In genomic region chr15:88993662-88994061, GRCh38 we compare ENCODE assay signal across 24 cellular contexts.
DNase-seq lines count a peak whose midpoint lies in the region; ATAC-seq, FAIRE-seq and TF ChIP-seq lines count a peak whose summit lies in the region.
"Had no signal": no experiment of that assay in that cellular context is flagged by ENCODE, and none has a peak within 500 bp of the region (broad histone marks: within the 10 kb centered on the region; RNA-seq: fewer than 3 reads in every experiment).

No MANE protein-coding gene starts in this region.

- H3K9me3 Mint-ChIP-seq in immature natural killer cell (no peaks in the 10 kb centered on the region), natural killer cell (no peaks in the 10 kb centered on the region)
- H3K9me3 Mint-ChIP-seq: CD4-positive, alpha-beta memory T cell had no signal

- H3K9ac ChIP-seq in HUES64 (ENCODE audit: low read depth, low read length) (peak overlapping the region; percentile 61), H1 (replicated peaks in 1 of 4; ENCODE audit: extremely low read depth in 1 of 4, low read depth in 3 of 4, low read length in 3 of 4) (peak overlapping the region in 2 of 4 experiments; percentile 35 to 42; a peak in 2 of 7 replicates), mesenchymal stem cell (ENCODE audit: low read length) (no peak overlapping the region)

- H4K20me1 ChIP-seq in H1 (replicated peaks in 1 of 2; ENCODE audit: control insufficient read depth in 1 of 2, insufficient read depth in 2 of 2, low read length in 2 of 2), result no peaks in the 10 kb centered on the region

- H3K79me1 ChIP-seq in H1 (ENCODE audit: low read depth, low read length) (no peaks in the 10 kb centered on the region), mesenchymal stem cell (replicated peaks; ENCODE audit: low read length, poor library complexity, severe bottlenecking) (no peaks in the 10 kb centered on the region)

- H3K4ac ChIP-seq in H1 (replicated peaks; ENCODE audit: insufficient read length, low read depth, low read length) (peak overlapping the region; percentile 55), mesenchymal stem cell (ENCODE audit: low read depth in 1 of 2, low read length in 2 of 2) (no peak overlapping the region)

- no peak for DNase-seq in H1 (ENCODE audit: low read depth in 1 of 2, low spot score in 2 of 2)
- DNase-seq in mesenchymal stem cell, result no peak
- DNase-seq in immature natural killer cell, result no peak
- DNase-seq in activated CD4-positive, alpha-beta T cell treated with anti-CD3 and anti-CD28 coated beads, Interleukin-2, amount 50 U/mL, for 48 hours, result no peak
- no peak for DNase-seq in natural killer cell
- DNase-seq: C1 segment of cervical spinal cord; CD4-positive, alpha-beta memory T cell; COR-L47; DMS53; NCI-H1048; NCI-H1417; NCI-H1694; NCI-H2029 treated with DMSO at 0.1 percent for 48 hours; NCI-H446 treated with DMSO at 0.1 percent for 48 hours; NCI-H526; NCI-H82; PC-9; Right ventricle myocardium superior; RPMI8226 had no signal

- CTCF ChIA-PET in H1 (lab: Charles Lee; ENCODE audit: partially characterized antibody), result interaction anchor here (0.6 to 4.8 kb wide), 19 partner anchors 9 to 178 kb away, joined by 3 to 39 read pairs (median 5); partner anchors contain the start of gene HAPLN3

- H3K27me3 Mint-ChIP-seq in immature natural killer cell (ENCODE audit: low read depth in 3 of 3) (peaks cover 2 to 11% (median 6%) of the 10 kb centered on the region in 3 donors), natural killer cell (ENCODE audit: low read depth in 2 of 2) (peaks cover 16 to 35% of the 10 kb centered on the region in 2 donors)

- peak overlapping the region; percentile 99 for H2AK5ac ChIP-seq in H1 (ENCODE audit: low read depth, low read length)
- no peak overlapping the region for H2AK5ac ChIP-seq in mesenchymal stem cell (ENCODE audit: low read length, severe bottlenecking)

- no peak for FAIRE-seq in H1 (lab: Jason Lieb, UNC)
- FAIRE-seq: G401.6, HTR-8/SVneo had no signal

- no peak overlapping the region for H2AFZ ChIP-seq in H1 (ENCODE audit: low read length)
- H2AFZ ChIP-seq in mesenchymal stem cell (ENCODE audit: low read depth, low read length), result no peak overlapping the region
- H2AFZ ChIP-seq: PC-9 had no signal

- no peaks in the 10 kb centered on the region for H3K4me1 Mint-ChIP-seq in immature natural killer cell
- no peaks in the 10 kb centered on the region for H3K4me1 Mint-ChIP-seq in natural killer cell
- H3K4me1 Mint-ChIP-seq: CD4-positive, alpha-beta memory T cell had no signal

- 93% methylated on average over 4 of the region's 5 CpGs for WGBS in HUES64
- 59% methylated on average over 5 of the region's 5 CpGs; no CpG with 5 or more reads in 1 of the 2 experiments for WGBS in H1 (ENCODE audit: extremely low coverage in 1 of 2, insufficient coverage in 1 of 2, insufficient read length in 1 of 2, insufficient replicate concordance in 2 of 2, low coverage in 1 of 2, low lambda C conversion rate in 2 of 2, missing lambda C conversion rate in 1 of 2), 2 experiments
- 92% methylated on average over 1 of the region's 5 CpGs for WGBS in mesenchymal stem cell

- H2BK12ac ChIP-seq in H1 (ENCODE audit: low read depth, low read length) (peak overlapping the region; percentile 100), mesenchymal stem cell (ENCODE audit: low read length in 2 of 2) (no peak overlapping the region)

- no peak for ATAC-seq in natural killer cell
- no peak for ATAC-seq in HG02610 (IDR thresholded peaks at IDR 0.05; ENCODE audit: unreplicated experiment)

- H3K56ac ChIP-seq in H1 (replicated peaks; ENCODE audit: insufficient read length, low read depth, low read length), result peak overlapping the region; percentile 94

- H2BK120ac ChIP-seq in H1 (replicated peaks; ENCODE audit: low read depth, low read length) (peak overlapping the region; percentile 100), mesenchymal stem cell (ENCODE audit: low read depth, low read length) (no peak overlapping the region)

- H3K4me1 ChIP-seq in HUES64 (ENCODE audit: insufficient read depth, low read length) (peaks cover 49% of the 10 kb centered on the region), H1 (replicated peaks in 1 of 4; ENCODE audit: control insufficient read depth in 3 of 4, insufficient read depth in 4 of 4, low read length in 3 of 4) (peaks cover 10 to 49% (median 36%) of the 10 kb centered on the region in 4 experiments), mesenchymal stem cell (ENCODE audit: control insufficient read depth, insufficient read depth, low read depth, low read length) (peaks cover 7% of the 10 kb centered on the region)

- H3K27ac Mint-ChIP-seq in immature natural killer cell (no peak overlapping the region), natural killer cell (no peak overlapping the region)
- H3K27ac Mint-ChIP-seq: CD4-positive, alpha-beta memory T cell had no signal

- no peak overlapping the region for H3K4me3 Mint-ChIP-seq in immature natural killer cell
- no peak overlapping the region for H3K4me3 Mint-ChIP-seq in natural killer cell
- H3K4me3 Mint-ChIP-seq: CD4-positive, alpha-beta memory T cell had no signal

- H3K9me3 ChIP-seq in HUES64 (ENCODE audit: insufficient read depth, low read depth, low read length) (0 out of 2 replicates have a peak, but pooled peaks cover 3% of the 10 kb centered on the region), H1 (ENCODE audit: insufficient read depth in 2 of 2, low read depth in 1 of 2, low read length in 1 of 2) (peaks cover 2 to 5% of the 10 kb centered on the region in 2 experiments; a peak in 1 of 4 replicates), mesenchymal stem cell (ENCODE audit: control insufficient read depth, low read length) (no peaks in the 10 kb centered on the region)
- H3K9me3 ChIP-seq: SJSA1 had no signal

- no peaks in the 10 kb centered on the region for H3K36me3 Mint-ChIP-seq in immature natural killer cell
- H3K36me3 Mint-ChIP-seq in natural killer cell, result no peaks in the 10 kb centered on the region
- H3K36me3 Mint-ChIP-seq: CD4-positive, alpha-beta memory T cell had no signal

- peaks cover 18% of the 10 kb centered on the region for H3K27me3 ChIP-seq in HUES64 (ENCODE audit: insufficient read depth, low read length)
- H3K27me3 ChIP-seq in H1 (replicated peaks in 1 of 4; ENCODE audit: control insufficient read depth in 3 of 4, extremely low read depth in 1 of 4, insufficient read depth in 3 of 4, low read length in 3 of 4), result no peaks in the 10 kb centered on the region
- peaks cover 0 to 3% of the 10 kb centered on the region in 2 experiments for H3K27me3 ChIP-seq in mesenchymal stem cell (ENCODE audit: control insufficient read depth in 1 of 2, insufficient read depth in 1 of 2, low read length in 2 of 2)
- H3K27me3 ChIP-seq: SJSA1 had no signal

- no peak for TF ChIP-seq CTCF in H1 (IDR thresholded peaks at IDR 0.05; ENCODE audit: control extremely low read depth in 1 of 3, insufficient read depth in 1 of 3, low read depth in 1 of 3, low read length in 3 of 3)
- no peak for TF ChIP-seq CTCF in natural killer cell (IDR thresholded peaks at IDR 0.05)

- H4K91ac ChIP-seq in H1 (replicated peaks; ENCODE audit: insufficient read length, low read length) (peak overlapping the region; percentile 100), mesenchymal stem cell (ENCODE audit: low read length) (no peak overlapping the region)

- TF ChIP-seq EP300 in H1 (IDR thresholded peaks at IDR 0.05; ENCODE audit: borderline replicate concordance in 1 of 2, low read depth in 2 of 2, low read length in 2 of 2), result no peak

- no peak overlapping the region for H3K4me3 ChIP-seq in HUES64 (ENCODE audit: low read length)
- H3K4me3 ChIP-seq in H1 (ENCODE audit: extremely low read depth in 1 of 4, insufficient read depth in 2 of 4, low read depth in 3 of 4, low read length in 4 of 4), result peak overlapping the region in 1 of 4 experiments; percentile 39; a peak in 2 of 8 replicates
- no peak overlapping the region for H3K4me3 ChIP-seq in mesenchymal stem cell (ENCODE audit: insufficient read depth in 1 of 2, low read depth in 1 of 2, low read length in 2 of 2)
- H3K4me3 ChIP-seq: PC-9, SJSA1 had no signal

- H4K5ac ChIP-seq in H1 (ENCODE audit: insufficient read length, low read depth, low read length), result peak overlapping the region; percentile 92

- H3K18ac ChIP-seq in H1 (ENCODE audit: extremely low read depth, low read length), result peak overlapping the region; percentile 49
- H3K18ac ChIP-seq in mesenchymal stem cell (ENCODE audit: low read depth in 1 of 2, low read length in 2 of 2), result no peak overlapping the region

- TF ChIP-seq POLR2A in H1 (IDR thresholded peaks at IDR 0.05; ENCODE audit: control extremely low read depth in 1 of 2, low read depth in 2 of 2, low read length in 2 of 2), result peak in 1 of 2 experiments; percentile 53; a peak in 1 of 3 replicates

- H3K36me3 ChIP-seq in HUES64 (ENCODE audit: insufficient read depth, low read length) (no peaks in the 10 kb centered on the region), H1 (ENCODE audit: control insufficient read depth in 2 of 4, insufficient read depth in 4 of 4, low read length in 3 of 4) (no peaks in the 10 kb centered on the region), mesenchymal stem cell (ENCODE audit: control insufficient read depth in 1 of 2, insufficient read depth in 2 of 2, low read depth in 1 of 2, low read length in 2 of 2) (no peaks in the 10 kb centered on the region)
- H3K36me3 ChIP-seq: SJSA1 had no signal

- H3K27ac ChIP-seq in HUES64 (ENCODE audit: low read depth, low read length), result peak overlapping the region; percentile 91
- peak overlapping the region; percentile 83 for H3K27ac ChIP-seq in H1 (ENCODE audit: low read depth, low read length)
- H3K27ac ChIP-seq in mesenchymal stem cell (ENCODE audit: low read length, poor library complexity, severe bottlenecking), result no peak overlapping the region
- H3K27ac ChIP-seq: PC-9, SJSA1 had no signal

- H3K14ac ChIP-seq in H1 (ENCODE audit: insufficient read length) (no peak overlapping the region), mesenchymal stem cell (ENCODE audit: low read length in 2 of 2) (no peak overlapping the region)

- peaks cover 3% of the 10 kb centered on the region; the same call in 1 of the 2 replicates for H3K23me2 ChIP-seq in H1 (ENCODE audit: low read depth, low read length)

- H2BK15ac ChIP-seq in H1 (ENCODE audit: low read length), result no peak overlapping the region
- no peak overlapping the region for H2BK15ac ChIP-seq in mesenchymal stem cell (ENCODE audit: low read depth, poor library complexity, severe bottlenecking)

- H3K4me2 ChIP-seq in H1 (ENCODE audit: insufficient read depth in 1 of 2, low read depth in 2 of 2, low read length in 2 of 2) (peak overlapping the region; percentile 54 to 69), mesenchymal stem cell (ENCODE audit: low read length, poor library complexity, severe bottlenecking) (no peak overlapping the region)
- H3K4me2 ChIP-seq: PC-9 had no signal

- POLR2A ChIA-PET in H1 (lab: Charles Lee; ENCODE audit: partially characterized antibody), result interaction anchor here (0.6 to 16.3 kb wide), 23 partner anchors 7 to 178 kb away, joined by 3 to 607 read pairs (median 5); partner anchors contain the start of genes ABHD2, HAPLN3 and MFGE8

- peak overlapping the region; percentile 97 for H2BK5ac ChIP-seq in H1 (ENCODE audit: low read depth, low read length)
- no peak overlapping the region for H2BK5ac ChIP-seq in mesenchymal stem cell (ENCODE audit: low read depth, low read length, poor library complexity, severe bottlenecking)

- H3K79me2 ChIP-seq in H1 (ENCODE audit: control insufficient read depth in 1 of 2, insufficient read depth in 2 of 2, low read length in 2 of 2), result peaks cover 0 to 8% of the 10 kb centered on the region in 2 experiments; a peak in 1 of 4 replicates

- peak overlapping the region; percentile 77; the same call in 1 of the 2 replicates for H2BK20ac ChIP-seq in H1 (ENCODE audit: low read length)

- intact Hi-C loops in natural killer cell (cut with micrococcal nuclease), result no loop called here

- H3K23ac ChIP-seq in H1 (ENCODE audit: insufficient read length) (no peak overlapping the region), mesenchymal stem cell (ENCODE audit: low read length in 2 of 2) (no peak overlapping the region)

- TF ChIP-seq RAD21 in H1 (IDR thresholded peaks at IDR 0.05 in 1 of 2, conservative IDR thresholded peaks at IDR 0.05 in 1 of 2; ENCODE audit: low read depth in 2 of 2, low read length in 2 of 2), result no peak

- no peak overlapping the region for H4K8ac ChIP-seq in H1 (ENCODE audit: extremely low read depth, insufficient read depth, low read length)
- peak overlapping the region; percentile 23 for H4K8ac ChIP-seq in mesenchymal stem cell (ENCODE audit: low read length)
